23 cellular contexts compared by ENCODE assay signal in the genomic region with DNA sequence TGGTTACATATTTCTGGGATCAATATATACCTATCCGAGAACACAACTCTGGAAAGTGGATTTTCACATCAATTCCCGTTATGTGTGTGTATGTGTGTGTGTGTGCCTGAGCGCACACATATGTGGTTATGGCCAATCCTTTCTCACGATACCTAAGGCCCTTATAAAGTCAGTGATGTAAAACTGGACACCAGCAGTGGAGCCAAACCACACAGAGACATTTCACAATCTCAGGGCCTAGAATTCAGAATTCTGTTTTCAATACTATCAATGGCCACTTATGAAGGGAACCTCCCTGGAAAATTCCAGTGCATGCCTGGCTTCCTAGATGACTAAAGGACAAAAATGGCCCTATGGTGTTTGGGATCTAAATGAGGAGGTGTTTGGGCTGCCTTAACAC.
DNase-seq lines count a peak whose midpoint lies in the region; ATAC-seq lines count a peak whose summit lies in the region.
"Had no signal": no experiment of that assay in that cellular context is flagged by ENCODE, and none has a peak within 500 bp of the region (broad histone marks: within the 10 kb centered on the region; RNA-seq: fewer than 3 reads in every experiment).

No MANE protein-coding gene starts in this region.

- peak; percentile 60 for ATAC-seq in sciatic nerve
- no peak for ATAC-seq in GM21619 (IDR thresholded peaks at IDR 0.05; ENCODE audit: unreplicated experiment)
- ATAC-seq: gastrocnemius medialis; lower lobe of right lung; psoas muscle; stimulated activated effector memory CD8-positive, alpha-beta T cell treated with anti-CD3 and anti-CD28 coated beads, Interleukin-12 subunit alpha, Interleukin-12 subunit beta, amount 100 ng/mL, for 72 hours; T-cell had no signal

- peak; percentile 49 for DNase-seq in EH (ENCODE audit: low read depth)
- peak; percentile 63 for DNase-seq in amniotic epithelial cell (ENCODE audit: low read depth)
- peak; percentile 93 for DNase-seq in fibroblast of peridontal ligament (ENCODE audit: extremely low read depth)
- no peak for DNase-seq in sciatic nerve (ENCODE audit: low spot score)
- no peak for DNase-seq in NCI-H1436 (lab: John Stamatoyannopoulos, UW)
- no peak for DNase-seq in NCI-H748 treated with DMSO at 0.1 percent for 48 hours (lab: John Stamatoyannopoulos, UW)
- DNase-seq in hypothalamus (lab: John Stamatoyannopoulos, UW), result no peak
- DNase-seq: activated CD4-positive, alpha-beta T cell treated with anti-CD3 and anti-CD28 coated beads for 1 hour; activated T-cell treated with anti-CD3 and anti-CD28 coated beads, Interleukin-2, amount 50 U/mL, for 1 hour; amygdala; central memory CD4-positive, alpha-beta T cell; DMS79 treated with DMSO at 0.1 percent for 48 hours; gastrocnemius medialis; HCEC 1CT; lower lobe of right lung; NCI-H1105 treated with DMSO at 0.1 percent for 48 hours; NCI-H2081; NCI-H226; psoas muscle; small intestine; T-cell had no signal

- intact Hi-C loops in sciatic nerve (cut with DNase I), result no loop called here

Comparison
In these comparisons a context has a peak if more than half of its experiments do, and no peak if none do; other contexts are left out.
1. DNase-seq: peak in EH (single experiment), amniotic epithelial cell (single experiment) and fibroblast of peridontal ligament (single experiment); none in sciatic nerve (single experiment), NCI-H1436 (single experiment), NCI-H748 treated with DMSO at 0.1 percent for 48 hours (single experiment) and hypothalamus (0 of 51).